12 cellular contexts compared by ENCODE assay signal in genomic region chr20:46293084-46293483, GRCh38. TPM values are rescaled to one million over a fixed set of nuclear protein-coding genes. Genes with fewer than 3 reads are reported as not detected.
A peak's percentile ranks its signal among the peaks of the same experiment; 100 is the strongest.
DNase-seq lines count a peak whose midpoint lies in the region; ATAC-seq and TF ChIP-seq lines count a peak whose summit lies in the region.
"Had no signal": no experiment of that assay in that cellular context is flagged by ENCODE, and none has a peak within 500 bp of the region (broad histone marks: within the 10 kb centered on the region; RNA-seq: fewer than 3 reads in every experiment).

No MANE protein-coding gene starts in this region.

- in situ Hi-C loops in ACHN (cut with HindIII; ENCODE audit: low pct_ligation_motif_present, low pct_unique_long_range_greater_than_20kb, low sequenced_read_pairs) = no loop called here

- H3K4me1 ChIP-seq in mucosa of descending colon (ENCODE audit: low read depth) = no peaks in the 10 kb centered on the region

- H3K36me3 ChIP-seq in mucosa of descending colon (ENCODE audit: low read depth) = no peaks in the 10 kb centered on the region

- ATAC-seq in SK-N-SH treated with all-trans-retinoic acid at 6 μM for 48 hours (peak; percentile 81), mucosa of descending colon (no peak)

- intact Hi-C loops in mucosa of descending colon (cut with DNase I, micrococcal nuclease) = no loop called here

- no peaks in the 10 kb centered on the region for H3K9me3 ChIP-seq in mucosa of descending colon

- H3K4me3 ChIP-seq in fibroblast of villous mesenchyme (ENCODE audit: low read depth, low read length) (no peak overlapping the region), mucosa of descending colon (no peak overlapping the region)

- no peak for TF ChIP-seq CTCF in fibroblast of villous mesenchyme (IDR thresholded peaks at IDR 0.05; ENCODE audit: insufficient read depth, low read depth, low read length)
- no peak for TF ChIP-seq CTCF in mucosa of descending colon (IDR thresholded peaks at IDR 0.05)

- DNase-seq in ACHN (peak; percentile 64), HS-27A (ENCODE audit: low read depth) (peak; percentile 12), fibroblast of villous mesenchyme (ENCODE audit: low read depth) (peak; percentile 49), NCI-H2081 treated with DMSO at 0.1 percent for 48 hours (lab: John Stamatoyannopoulos, UW) (no peak), NCI-H2029 (lab: John Stamatoyannopoulos, UW) (no peak), mucosa of descending colon (no peak)
- no peak for DNase-seq in activated T-cell treated with anti-CD3 and anti-CD28 coated beads, Interleukin-2, amount 50 U/mL, for 48 hours
- DNase-seq: activated CD8-positive, alpha-beta memory T cell treated with anti-CD3 and anti-CD28 coated beads for 24 hours; NCI-H510A treated with DMSO at 0.1 percent for 48 hours; stimulated activated CD4-positive, alpha-beta T cell treated with anti-CD3 and anti-CD28 coated beads, Interleukin-1b, Interleukin-23, amount 100 ng/mL, for 48 hours had no signal

TF ChIP-seq in SK-N-SH treated with all-trans-retinoic acid at 6 μM for 48 hours, 23 proteins besides CTCF, POLR2A, EP300 and RAD21:
- TF ChIP-seq POU6F1 (CRISPR knock-in tag; IDR thresholded peaks at IDR 0.05; ENCODE audit: borderline replicate concordance, low read depth) = no peak
- no peak for TF ChIP-seq ZNF8 (CRISPR knock-in tag; IDR thresholded peaks at IDR 0.05)
- 0 out of 2 replicates have a peak, but pooled peaks have one; percentile 48 for TF ChIP-seq TSHZ2 (CRISPR knock-in tag; IDR thresholded peaks at IDR 0.05)
- peak; percentile 91; the same call in 1 of the 2 replicates for TF ChIP-seq SNAI2 (CRISPR knock-in tag; IDR thresholded peaks at IDR 0.05)
- TF ChIP-seq ZFP30 (CRISPR knock-in tag; IDR thresholded peaks at IDR 0.05) = no peak
- peak; percentile 26; the same call in 1 of the 2 replicates for TF ChIP-seq ISL1 (CRISPR knock-in tag; IDR thresholded peaks at IDR 0.05)
- TF ChIP-seq ZNF565 (CRISPR knock-in tag; conservative IDR thresholded peaks at IDR 0.05; ENCODE audit: low read depth) = 0 out of 2 replicates have a peak, but pooled peaks have one; percentile 47
- TF ChIP-seq CSDC2 (CRISPR knock-in tag; IDR thresholded peaks at IDR 0.05) = peak; percentile 53; the same call in 1 of the 2 replicates
- no peak for TF ChIP-seq RARB (CRISPR knock-in tag; IDR thresholded peaks at IDR 0.05)
- TF ChIP-seq ZFP3 (CRISPR knock-in tag; IDR thresholded peaks at IDR 0.05) = 0 out of 2 replicates have a peak, but pooled peaks have one; percentile 58

RNA-seq across cellular contexts. Expression of gene CDH22, which starts 15.2 kb away (rescaled TPM):
- total RNA-seq in fibroblast of villous mesenchyme (not detected in 2 replicates), mucosa of descending colon (under 1 TPM; 0.13 to 0.32 (median 0.19) TPM)
- total RNA-seq: CD4-positive, CD25-positive, alpha-beta regulatory T cell had no signal

Comparison
In these comparisons a context has a peak if more than half of its experiments do, and no peak if none do; other contexts are left out.
1. DNase-seq: peak in ACHN (single experiment), HS-27A (single experiment) and fibroblast of villous mesenchyme (single experiment); none in NCI-H2081 treated with DMSO at 0.1 percent for 48 hours (single experiment), NCI-H2029 (single experiment), mucosa of descending colon (0 of 3) and activated T-cell treated with anti-CD3 and anti-CD28 coated beads, Interleukin-2, amount 50 U/mL, for 48 hours (0 of 2).